Comparison of ENCODE assay signal across 2 cellular contexts in the genomic region with DNA sequence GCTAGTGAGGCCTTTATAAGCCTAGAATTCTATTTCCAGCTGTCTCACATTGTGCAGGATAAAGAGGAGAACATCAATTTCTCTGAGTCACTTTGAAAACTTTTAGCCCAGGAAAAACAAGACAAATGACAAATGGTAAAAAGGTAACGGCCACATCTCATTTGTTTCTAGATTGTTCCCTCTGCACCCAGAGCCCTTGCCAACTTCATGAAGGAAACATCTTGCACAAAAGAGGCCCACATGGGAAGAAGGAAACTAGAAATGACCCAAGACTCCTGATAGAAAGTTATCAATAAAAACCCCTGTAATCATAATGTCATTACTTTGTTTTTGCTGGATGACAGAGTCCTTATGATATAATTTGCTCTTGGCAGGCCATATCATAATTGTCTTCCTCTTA.
TF ChIP-seq lines count a peak whose summit lies in the region.

No MANE protein-coding gene starts in this region.

TF ChIP-seq in SK-N-SH treated with all-trans-retinoic acid at 6 μM for 48 hours, 23 proteins besides CTCF, POLR2A, EP300 and RAD21:
- TF ChIP-seq PPARA (CRISPR knock-in tag; IDR thresholded peaks at IDR 0.05; ENCODE audit: borderline replicate concordance) (no peak), GLIS3 (CRISPR knock-in tag; IDR thresholded peaks at IDR 0.05) (no peak), ZFP30 (CRISPR knock-in tag; IDR thresholded peaks at IDR 0.05) (no peak), OSR1 (CRISPR knock-in tag; IDR thresholded peaks at IDR 0.05) (no peak), SNAI2 (CRISPR knock-in tag; IDR thresholded peaks at IDR 0.05) (no peak), ZNF70 (CRISPR knock-in tag; IDR thresholded peaks at IDR 0.05) (no peak)
TF ChIP-seq in SK-N-SH treated with all-trans-retinoic acid at 6 μM for 48 hours: peak in this region for 0.

TF ChIP-seq in endothelial cell of umbilical vein, 7 proteins besides CTCF, POLR2A, EP300 and RAD21:
- no peak for TF ChIP-seq EZH2 (IDR thresholded peaks at IDR 0.05; ENCODE audit: borderline replicate concordance, low read depth, low read length, severe bottlenecking)
- no peak for TF ChIP-seq JUN (IDR thresholded peaks at IDR 0.05; ENCODE audit: borderline replicate concordance, insufficient read depth, insufficient read length, low read depth)
